In the genomic region with DNA sequence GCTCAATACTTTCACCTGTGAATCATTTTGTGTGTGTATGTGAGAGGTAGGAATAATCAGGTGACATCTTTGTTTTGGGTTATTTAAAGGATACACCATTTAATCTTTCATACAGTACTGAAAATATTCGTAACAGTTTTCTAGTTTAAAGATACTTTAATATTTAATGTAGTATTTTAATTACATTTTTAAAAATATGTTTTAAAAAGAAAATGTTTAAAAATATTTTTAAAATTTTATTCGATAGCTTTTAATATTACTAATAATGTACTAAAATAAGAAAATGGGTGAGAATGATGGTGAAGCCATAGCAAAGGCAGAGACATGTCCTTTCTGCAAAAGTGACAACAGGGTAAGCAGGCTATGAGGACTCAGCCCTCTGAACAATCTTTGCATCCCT, we compare ENCODE assay signal across 22 cellular contexts. TPM values are rescaled to one million over a fixed set of nuclear protein-coding genes. Genes with fewer than 3 reads are reported as not detected.
DNase-seq lines count a peak whose midpoint lies in the region; ATAC-seq, FAIRE-seq and TF ChIP-seq lines count a peak whose summit lies in the region.
"Had no signal": no experiment of that assay in that cellular context is flagged by ENCODE, and none has a peak within 500 bp of the region (broad histone marks: within the 10 kb centered on the region; RNA-seq: fewer than 3 reads in every experiment).

No MANE protein-coding gene starts in this region.

- H3K4me3 ChIP-seq in psoas muscle: no peak overlapping the region
- H3K4me3 ChIP-seq: GM23338 had no signal

- no peaks in the 10 kb centered on the region for H3K36me3 ChIP-seq in psoas muscle (ENCODE audit: insufficient read depth in 1 of 2, low read depth in 1 of 2)
- H3K36me3 ChIP-seq: BE2C had no signal

- CTCF ChIA-PET in WTC11 (lab: Charles Lee): no interaction called here
- CTCF ChIA-PET in activated naive CD4-positive, alpha-beta T cell treated with anti-CD3 and anti-CD28 coated beads for 36 hours (lab: Charles Lee): no interaction called here

- no peak overlapping the region for H3K27ac Mint-ChIP-seq in WTC11
- no peak overlapping the region for H3K27ac Mint-ChIP-seq in activated naive CD4-positive, alpha-beta T cell treated with anti-CD3 and anti-CD28 coated beads for 36 hours
- H3K27ac Mint-ChIP-seq: CD4-positive, CD25-positive, alpha-beta regulatory T cell; CD8-positive, alpha-beta memory T cell; GM23338 had no signal

- H3K9me3 ChIP-seq in psoas muscle: no peaks in the 10 kb centered on the region
- H3K9me3 ChIP-seq: BE2C had no signal

- H3K4me3 Mint-ChIP-seq in WTC11: no peak overlapping the region
- no peak overlapping the region for H3K4me3 Mint-ChIP-seq in activated T-cell treated with anti-CD3 and anti-CD28 coated beads, Interleukin-2, amount 50 U/mL, for 4 hours
- no peak overlapping the region for H3K4me3 Mint-ChIP-seq in activated naive CD4-positive, alpha-beta T cell treated with anti-CD3 and anti-CD28 coated beads for 36 hours
- H3K4me3 Mint-ChIP-seq: CD4-positive, CD25-positive, alpha-beta regulatory T cell; CD8-positive, alpha-beta memory T cell; GM23338; IgD-negative memory B cell had no signal

- peaks cover 27% of the 10 kb centered on the region for H3K4me1 ChIP-seq in psoas muscle
- H3K4me1 ChIP-seq: BE2C had no signal

- ATAC-seq in WTC11: no peak
- peak in 1 of 4 donors; percentile 3 for ATAC-seq in psoas muscle
- no peak for ATAC-seq in activated T-cell treated with anti-CD3 and anti-CD28 coated beads, Interleukin-2, amount 50 U/mL, for 4 hours
- ATAC-seq: GM23338, HepG2 had no signal

- intact Hi-C loops in psoas muscle (cut with DNase I): no loop called here
- intact Hi-C loops in activated naive CD4-positive, alpha-beta T cell treated with anti-CD3 and anti-CD28 coated beads for 36 hours (cut with micrococcal nuclease): no loop called here

- no peak for DNase-seq in WTC11 (ENCODE audit: low spot score)
- no peak for DNase-seq in frontal cortex (ENCODE audit: low spot score in 2 of 2)
- no peak for DNase-seq in psoas muscle
- no peak for DNase-seq in activated T-cell treated with anti-CD3 and anti-CD28 coated beads, Interleukin-2, amount 50 U/mL, for 4 hours
- DNase-seq in NCI-H524 treated with DMSO at 0.1 percent for 48 hours (lab: John Stamatoyannopoulos, UW): no peak
- no peak for DNase-seq in activated naive CD4-positive, alpha-beta T cell treated with anti-CD3 and anti-CD28 coated beads for 36 hours
- DNase-seq in stimulated activated CD4-positive, alpha-beta T cell treated with anti-CD3 and anti-CD28 coated beads, Interleukin-4, amount 100 ng/mL, for 24 hours: no peak
- DNase-seq: ACHN; BE2C; C1 segment of cervical spinal cord; CD4-positive, CD25-positive, alpha-beta regulatory T cell; CD8-positive, alpha-beta memory T cell; COR-L47; DMS 273 treated with DMSO at 0.1 percent for 48 hours; DMS53; GDM1; HCEC 1CT had no signal

- no peaks in the 10 kb centered on the region for H3K27me3 ChIP-seq in psoas muscle (ENCODE audit: insufficient read depth in 3 of 3, low read length in 2 of 3)
- H3K27me3 ChIP-seq: BE2C had no signal

- POLR2A ChIA-PET in WTC11 (lab: Charles Lee): interaction anchor here (0.6 kb wide), 1 partner anchor 253 kb away, joined by 3 read pairs; no protein-coding TSS in a partner anchor

- WGBS in psoas muscle, 3 donors: 97 to 99% (median 98%) methylated on average over 2 of the region's 2 CpGs

- FAIRE-seq in frontal cortex (lab: Jason Lieb, UNC): peak; percentile 84
- FAIRE-seq: A204.1, GM12892, HepG2 had no signal

- peaks cover 20% of the 10 kb centered on the region for H3K4me1 Mint-ChIP-seq in WTC11
- no peaks in the 10 kb centered on the region for H3K4me1 Mint-ChIP-seq in activated T-cell treated with anti-CD3 and anti-CD28 coated beads, Interleukin-2, amount 50 U/mL, for 4 hours (ENCODE audit: low read depth)
- H3K4me1 Mint-ChIP-seq in activated naive CD4-positive, alpha-beta T cell treated with anti-CD3 and anti-CD28 coated beads for 36 hours (ENCODE audit: low read depth): no peaks in the 10 kb centered on the region
- H3K4me1 Mint-ChIP-seq: CD4-positive, CD25-positive, alpha-beta regulatory T cell; CD8-positive, alpha-beta memory T cell had no signal

- TF ChIP-seq CTCF in WTC11 (IDR thresholded peaks at IDR 0.05) (no peak), psoas muscle (IDR thresholded peaks at IDR 0.05) (no peak)

- no peaks in the 10 kb centered on the region for H3K27me3 Mint-ChIP-seq in WTC11 (ENCODE audit: low read depth)
- H3K27me3 Mint-ChIP-seq in activated T-cell treated with anti-CD3 and anti-CD28 coated beads, Interleukin-2, amount 50 U/mL, for 4 hours (ENCODE audit: low read depth): no peaks in the 10 kb centered on the region
- peaks cover 5% of the 10 kb centered on the region for H3K27me3 Mint-ChIP-seq in activated naive CD4-positive, alpha-beta T cell treated with anti-CD3 and anti-CD28 coated beads for 36 hours (ENCODE audit: low read depth)
- H3K27me3 Mint-ChIP-seq: CD4-positive, CD25-positive, alpha-beta regulatory T cell; CD8-positive, alpha-beta memory T cell; IgD-negative memory B cell had no signal

- H3K27ac ChIP-seq in psoas muscle: peak overlapping the region; percentile 78

- H3K9me3 Mint-ChIP-seq in WTC11: no peaks in the 10 kb centered on the region
- H3K9me3 Mint-ChIP-seq in activated T-cell treated with anti-CD3 and anti-CD28 coated beads, Interleukin-2, amount 50 U/mL, for 4 hours: no peaks in the 10 kb centered on the region
- no peaks in the 10 kb centered on the region for H3K9me3 Mint-ChIP-seq in activated naive CD4-positive, alpha-beta T cell treated with anti-CD3 and anti-CD28 coated beads for 36 hours
- H3K9me3 Mint-ChIP-seq: GM23338, IgD-negative memory B cell had no signal

- no peaks in the 10 kb centered on the region for H3K36me3 Mint-ChIP-seq in WTC11
- no peaks in the 10 kb centered on the region for H3K36me3 Mint-ChIP-seq in activated T-cell treated with anti-CD3 and anti-CD28 coated beads, Interleukin-2, amount 50 U/mL, for 4 hours (ENCODE audit: insufficient read depth)
- H3K36me3 Mint-ChIP-seq in activated naive CD4-positive, alpha-beta T cell treated with anti-CD3 and anti-CD28 coated beads for 36 hours (ENCODE audit: low read depth): no peaks in the 10 kb centered on the region
- H3K36me3 Mint-ChIP-seq: CD4-positive, CD25-positive, alpha-beta regulatory T cell; CD8-positive, alpha-beta memory T cell had no signal

TF ChIP-seq in WTC11, 78 proteins besides CTCF, POLR2A, EP300 and RAD21:
- peak; percentile 90 for TF ChIP-seq HMGA2 (CRISPR knock-in tag; IDR thresholded peaks at IDR 0.05)
- TF ChIP-seq ZNF396 (CRISPR knock-in tag; IDR thresholded peaks at IDR 0.05; ENCODE audit: borderline replicate concordance): no peak
- no peak for TF ChIP-seq ZNF121 (CRISPR knock-in tag; IDR thresholded peaks at IDR 0.05)

RNA-seq across cellular contexts. Expression of gene MEF2C, which starts 56.3 kb away (rescaled TPM):
- total RNA-seq in WTC11 (2021) (1.4 to 3.6 TPM (median 1.7 TPM) in 3 replicates), frontal cortex (1,165 TPM), psoas muscle (100 to 1,000 TPM; 148 to 530 (median 257) TPM)
- polyA plus RNA-seq in psoas muscle: 10 to 100 TPM in 2 of 3 donors, 1 to 10 TPM in 1; 9.3 to 96.4 (median 32.0) TPM
- total RNA-seq in activated T-cell treated with anti-CD3 and anti-CD28 coated beads, Interleukin-2, amount 50 U/mL, for 4 hours: 1 to 10 TPM in 2 of 3 donors, under 1 TPM in 1; 0.76 to 3.1 (median 1.4) TPM
- not detected for total RNA-seq in activated naive CD4-positive, alpha-beta T cell treated with anti-CD3 and anti-CD28 coated beads for 36 hours
- polyA plus RNA-seq: CD8-positive, alpha-beta memory T cell; HepG2 had no signal

Comparison
In these comparisons a context has a peak if more than half of its experiments do, and no peak if none do; other contexts are left out.
1. RNA of gene MEF2C, which starts 56.3 kb away (total RNA-seq): 1,165 TPM in frontal cortex (single experiment) and 148 to 530 TPM in psoas muscle; 1.4 to 3.6 TPM in WTC11, 0.76 to 3.1 TPM in activated T-cell treated with anti-CD3 and anti-CD28 coated beads, Interleukin-2, amount 50 U/mL, for 4 hours and not detected in activated naive CD4-positive, alpha-beta T cell treated with anti-CD3 and anti-CD28 coated beads for 36 hours; every median in the first group is over 10 times any median in the second.